In genomic region chr2:180599804-180600203, GRCh38 we compare ENCODE assay signal across 26 cellular contexts.
"Had no signal": no experiment of that assay in that cellular context is flagged by ENCODE, and none has a peak within 500 bp of the region (broad histone marks: within the 10 kb centered on the region; RNA-seq: fewer than 3 reads in every experiment).

No MANE protein-coding gene starts in this region.

- H3K9me3 ChIP-seq: gastroesophageal sphincter, heart right ventricle, psoas muscle, sigmoid colon, suprapubic skin, transverse colon, vagina had no signal

- FAIRE-seq: islet of Langerhans had no signal

- H3K4me2 ChIP-seq: neural progenitor cell had no signal

- H3K4me1 ChIP-seq: gastroesophageal sphincter, heart right ventricle, neural progenitor cell, psoas muscle, sigmoid colon, suprapubic skin, transverse colon, vagina had no signal

- H3K9ac ChIP-seq: neural progenitor cell had no signal

- H3K27me3 ChIP-seq: gastroesophageal sphincter, heart right ventricle, neural progenitor cell, sigmoid colon, suprapubic skin, transverse colon, vagina had no signal

- H2AFZ ChIP-seq: neural progenitor cell had no signal

- H3K36me3 ChIP-seq: gastroesophageal sphincter, heart right ventricle, neural progenitor cell, sigmoid colon, suprapubic skin, transverse colon, vagina had no signal

- H3K27ac ChIP-seq: gastroesophageal sphincter, heart right ventricle, neural progenitor cell, psoas muscle, sigmoid colon, suprapubic skin, transverse colon, vagina had no signal

- DNase-seq: cerebellar nuclear complex; cortex of kidney; foreskin fibroblast; glutamatergic neuron; heart right ventricle; hippocampal formation; kidney glomerular epithelial cell; left colon; left ventricle myocardium superior; mesenchymal stem cell; midbrain; naive thymus-derived CD4-positive, alpha-beta T cell; psoas muscle; right cardiac atrium; sigmoid colon; stimulated activated CD4-positive, alpha-beta T cell treated with anti-CD3 and anti-CD28 coated beads, Interleukin-2, amount 100 ng/mL, for 24 hours; stimulated activated CD4-positive, alpha-beta T cell treated with anti-CD3 and anti-CD28 coated beads, Interleukin-4, amount 100 ng/mL, for 4 hours; stimulated activated naive CD8-positive, alpha-beta T cell treated with anti-CD3 and anti-CD28 coated beads, Interleukin-15, Interleukin-2, amounts not matched to agents 100 U/mL and 50 U/mL, for 24 hours; transverse colon had no signal

- ATAC-seq: gastroesophageal sphincter; heart right ventricle; left colon; left ventricle myocardium superior; naive thymus-derived CD4-positive, alpha-beta T cell; psoas muscle; right cardiac atrium; stimulated activated memory B cell treated with anti-CD40 and anti-IgM and Interleukin-4, amounts not matched to agents 10 μg/mL and 1 μg/mL and 100 μg/mL, for 72 hours; stimulated activated naive CD8-positive, alpha-beta T cell treated with anti-CD3 and anti-CD28 coated beads, Interleukin-15, Interleukin-2, amounts not matched to agents 100 U/mL and 50 U/mL, for 24 hours had no signal

- H3K4me3 ChIP-seq: gastroesophageal sphincter, heart right ventricle, lung, neural progenitor cell, psoas muscle, sigmoid colon, suprapubic skin, transverse colon, vagina had no signal
